7 cellular contexts compared by ENCODE assay signal in genomic region chr1:246510147-246511030, GRCh38.
"Had no signal": no experiment of that assay in that cellular context is flagged by ENCODE, and none has a peak within 500 bp of the region (broad histone marks: within the 10 kb centered on the region; RNA-seq: fewer than 3 reads in every experiment).

No MANE protein-coding gene starts in this region.

- H3K27me3 Mint-ChIP-seq: IgD-negative memory B cell had no signal

- FAIRE-seq: H1, H54, HTR-8/SVneo had no signal

- DNase-seq: H9, HCEC 1CT had no signal

- H3K4me2 ChIP-seq: GM23338 had no signal

- H3K4me3 ChIP-seq: GM23338 had no signal

- H3K27ac Mint-ChIP-seq: GM23338, H9, IgD-negative memory B cell had no signal

- ATAC-seq: GM23338 had no signal

- H3K4me3 Mint-ChIP-seq: GM23338, H9 had no signal

- H3K36me3 Mint-ChIP-seq: IgD-negative memory B cell had no signal

- H2AFZ ChIP-seq: GM23338 had no signal
